Comparison of ENCODE assay signal across 1 cellular context in the genomic region with DNA sequence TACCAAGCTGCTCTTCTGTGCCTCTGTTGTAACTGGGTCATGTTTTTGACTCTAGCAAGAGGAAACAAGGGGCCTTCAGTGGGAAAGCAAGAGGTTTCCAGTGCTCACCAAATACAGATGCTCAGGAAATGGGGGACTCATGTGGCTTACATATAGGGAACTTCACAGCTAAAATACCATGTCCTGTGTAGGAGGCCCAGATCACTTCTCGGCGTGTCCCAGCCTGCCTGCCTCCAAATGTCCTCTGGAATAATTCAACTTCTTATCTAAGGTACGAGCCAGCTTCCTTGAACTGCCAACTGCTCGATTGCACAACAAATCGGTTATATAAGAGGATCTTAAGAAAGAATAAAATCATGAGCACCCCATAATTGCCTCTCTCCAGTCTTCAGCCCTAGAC.
TF ChIP-seq lines count a peak whose summit lies in the region.

No MANE protein-coding gene starts in this region.

TF ChIP-seq in GM23338, 12 proteins besides CTCF, POLR2A, EP300 and RAD21 (continued from another document):
- TF ChIP-seq, protein P1, sequence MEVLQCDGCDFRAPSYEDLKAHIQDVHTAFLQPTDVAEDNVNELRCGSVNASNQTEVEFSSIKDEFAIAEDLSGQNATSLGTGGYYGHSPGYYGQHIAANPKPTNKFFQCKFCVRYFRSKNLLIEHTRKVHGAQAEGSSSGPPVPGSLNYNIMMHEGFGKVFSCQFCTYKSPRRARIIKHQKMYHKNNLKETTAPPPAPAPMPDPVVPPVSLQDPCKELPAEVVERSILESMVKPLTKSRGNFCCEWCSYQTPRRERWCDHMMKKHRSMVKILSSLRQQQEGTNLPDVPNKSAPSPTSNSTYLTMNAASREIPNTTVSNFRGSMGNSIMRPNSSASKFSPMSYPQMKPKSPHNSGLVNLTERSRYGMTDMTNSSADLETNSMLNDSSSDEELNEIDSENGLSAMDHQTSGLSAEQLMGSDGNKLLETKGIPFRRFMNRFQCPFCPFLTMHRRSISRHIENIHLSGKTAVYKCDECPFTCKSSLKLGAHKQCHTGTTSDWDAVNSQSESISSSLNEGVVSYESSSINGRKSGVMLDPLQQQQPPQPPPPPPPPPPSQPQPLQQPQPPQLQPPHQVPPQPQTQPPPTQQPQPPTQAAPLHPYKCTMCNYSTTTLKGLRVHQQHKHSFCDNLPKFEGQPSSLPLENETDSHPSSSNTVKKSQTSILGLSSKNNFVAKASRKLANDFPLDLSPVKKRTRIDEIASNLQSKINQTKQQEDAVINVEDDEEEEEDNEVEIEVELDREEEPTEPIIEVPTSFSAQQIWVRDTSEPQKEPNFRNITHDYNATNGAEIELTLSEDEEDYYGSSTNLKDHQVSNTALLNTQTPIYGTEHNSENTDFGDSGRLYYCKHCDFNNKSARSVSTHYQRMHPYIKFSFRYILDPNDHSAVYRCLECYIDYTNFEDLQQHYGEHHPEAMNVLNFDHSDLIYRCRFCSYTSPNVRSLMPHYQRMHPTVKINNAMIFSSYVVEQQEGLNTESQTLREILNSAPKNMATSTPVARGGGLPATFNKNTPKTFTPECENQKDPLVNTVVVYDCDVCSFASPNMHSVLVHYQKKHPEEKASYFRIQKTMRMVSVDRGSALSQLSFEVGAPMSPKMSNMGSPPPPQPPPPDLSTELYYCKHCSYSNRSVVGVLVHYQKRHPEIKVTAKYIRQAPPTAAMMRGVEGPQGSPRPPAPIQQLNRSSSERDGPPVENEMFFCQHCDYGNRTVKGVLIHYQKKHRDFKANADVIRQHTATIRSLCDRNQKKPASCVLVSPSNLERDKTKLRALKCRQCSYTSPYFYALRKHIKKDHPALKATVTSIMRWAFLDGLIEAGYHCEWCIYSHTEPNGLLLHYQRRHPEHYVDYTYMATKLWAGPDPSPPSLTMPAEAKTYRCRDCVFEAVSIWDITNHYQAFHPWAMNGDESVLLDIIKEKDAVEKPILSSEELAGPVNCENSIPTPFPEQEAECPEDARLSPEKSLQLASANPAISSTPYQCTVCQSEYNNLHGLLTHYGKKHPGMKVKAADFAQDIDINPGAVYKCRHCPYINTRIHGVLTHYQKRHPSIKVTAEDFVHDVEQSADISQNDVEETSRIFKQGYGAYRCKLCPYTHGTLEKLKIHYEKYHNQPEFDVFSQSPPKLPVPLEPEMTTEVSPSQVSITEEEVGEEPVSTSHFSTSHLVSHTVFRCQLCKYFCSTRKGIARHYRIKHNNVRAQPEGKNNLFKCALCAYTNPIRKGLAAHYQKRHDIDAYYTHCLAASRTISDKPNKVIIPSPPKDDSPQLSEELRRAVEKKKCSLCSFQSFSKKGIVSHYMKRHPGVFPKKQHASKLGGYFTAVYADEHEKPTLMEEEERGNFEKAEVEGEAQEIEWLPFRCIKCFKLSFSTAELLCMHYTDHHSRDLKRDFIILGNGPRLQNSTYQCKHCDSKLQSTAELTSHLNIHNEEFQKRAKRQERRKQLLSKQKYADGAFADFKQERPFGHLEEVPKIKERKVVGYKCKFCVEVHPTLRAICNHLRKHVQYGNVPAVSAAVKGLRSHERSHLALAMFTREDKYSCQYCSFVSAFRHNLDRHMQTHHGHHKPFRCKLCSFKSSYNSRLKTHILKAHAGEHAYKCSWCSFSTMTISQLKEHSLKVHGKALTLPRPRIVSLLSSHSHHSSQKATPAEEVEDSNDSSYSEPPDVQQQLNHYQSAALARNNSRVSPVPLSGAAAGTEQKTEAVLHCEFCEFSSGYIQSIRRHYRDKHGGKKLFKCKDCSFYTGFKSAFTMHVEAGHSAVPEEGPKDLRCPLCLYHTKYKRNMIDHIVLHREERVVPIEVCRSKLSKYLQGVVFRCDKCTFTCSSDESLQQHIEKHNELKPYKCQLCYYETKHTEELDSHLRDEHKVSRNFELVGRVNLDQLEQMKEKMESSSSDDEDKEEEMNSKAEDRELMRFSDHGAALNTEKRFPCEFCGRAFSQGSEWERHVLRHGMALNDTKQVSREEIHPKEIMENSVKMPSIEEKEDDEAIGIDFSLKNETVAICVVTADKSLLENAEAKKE (CRISPR knock-in tag; IDR thresholded peaks at IDR 0.05), result no peak
